Comparison of ENCODE assay signal across 1 cellular context in genomic region chr11:124778281-124778680, GRCh38.
TF ChIP-seq lines count a peak whose summit lies in the region.

No MANE protein-coding gene starts in this region.

TF ChIP-seq in GM23338, 12 proteins besides CTCF, POLR2A, EP300 and RAD21 (continued from another document):
- TF ChIP-seq, protein P1, sequence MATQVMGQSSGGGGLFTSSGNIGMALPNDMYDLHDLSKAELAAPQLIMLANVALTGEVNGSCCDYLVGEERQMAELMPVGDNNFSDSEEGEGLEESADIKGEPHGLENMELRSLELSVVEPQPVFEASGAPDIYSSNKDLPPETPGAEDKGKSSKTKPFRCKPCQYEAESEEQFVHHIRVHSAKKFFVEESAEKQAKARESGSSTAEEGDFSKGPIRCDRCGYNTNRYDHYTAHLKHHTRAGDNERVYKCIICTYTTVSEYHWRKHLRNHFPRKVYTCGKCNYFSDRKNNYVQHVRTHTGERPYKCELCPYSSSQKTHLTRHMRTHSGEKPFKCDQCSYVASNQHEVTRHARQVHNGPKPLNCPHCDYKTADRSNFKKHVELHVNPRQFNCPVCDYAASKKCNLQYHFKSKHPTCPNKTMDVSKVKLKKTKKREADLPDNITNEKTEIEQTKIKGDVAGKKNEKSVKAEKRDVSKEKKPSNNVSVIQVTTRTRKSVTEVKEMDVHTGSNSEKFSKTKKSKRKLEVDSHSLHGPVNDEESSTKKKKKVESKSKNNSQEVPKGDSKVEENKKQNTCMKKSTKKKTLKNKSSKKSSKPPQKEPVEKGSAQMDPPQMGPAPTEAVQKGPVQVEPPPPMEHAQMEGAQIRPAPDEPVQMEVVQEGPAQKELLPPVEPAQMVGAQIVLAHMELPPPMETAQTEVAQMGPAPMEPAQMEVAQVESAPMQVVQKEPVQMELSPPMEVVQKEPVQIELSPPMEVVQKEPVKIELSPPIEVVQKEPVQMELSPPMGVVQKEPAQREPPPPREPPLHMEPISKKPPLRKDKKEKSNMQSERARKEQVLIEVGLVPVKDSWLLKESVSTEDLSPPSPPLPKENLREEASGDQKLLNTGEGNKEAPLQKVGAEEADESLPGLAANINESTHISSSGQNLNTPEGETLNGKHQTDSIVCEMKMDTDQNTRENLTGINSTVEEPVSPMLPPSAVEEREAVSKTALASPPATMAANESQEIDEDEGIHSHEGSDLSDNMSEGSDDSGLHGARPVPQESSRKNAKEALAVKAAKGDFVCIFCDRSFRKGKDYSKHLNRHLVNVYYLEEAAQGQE (IDR thresholded peaks at IDR 0.05; ENCODE audit: unreplicated experiment), result no peak
- TF ChIP-seq CREB1 (CRISPR knock-in tag; IDR thresholded peaks at IDR 0.05; ENCODE audit: low read depth) (no peak), ZNF114 (CRISPR knock-in tag; IDR thresholded peaks at IDR 0.05) (no peak), EZH2 (IDR thresholded peaks at IDR 0.05; ENCODE audit: low read depth, unreplicated experiment) (no peak), POLR2AphosphoS5 (IDR thresholded peaks at IDR 0.05; ENCODE audit: low read depth) (no peak), NANOG (IDR thresholded peaks at IDR 0.05; ENCODE audit: borderline replicate concordance) (no peak), EZH2phosphoT487 (IDR thresholded peaks at IDR 0.05; ENCODE audit: unreplicated experiment) (no peak), ZNF462 (CRISPR knock-in tag; IDR thresholded peaks at IDR 0.05) (no peak), STAT1 (IDR thresholded peaks at IDR 0.05; ENCODE audit: unreplicated experiment) (no peak)
- TF ChIP-seq, protein P2, sequence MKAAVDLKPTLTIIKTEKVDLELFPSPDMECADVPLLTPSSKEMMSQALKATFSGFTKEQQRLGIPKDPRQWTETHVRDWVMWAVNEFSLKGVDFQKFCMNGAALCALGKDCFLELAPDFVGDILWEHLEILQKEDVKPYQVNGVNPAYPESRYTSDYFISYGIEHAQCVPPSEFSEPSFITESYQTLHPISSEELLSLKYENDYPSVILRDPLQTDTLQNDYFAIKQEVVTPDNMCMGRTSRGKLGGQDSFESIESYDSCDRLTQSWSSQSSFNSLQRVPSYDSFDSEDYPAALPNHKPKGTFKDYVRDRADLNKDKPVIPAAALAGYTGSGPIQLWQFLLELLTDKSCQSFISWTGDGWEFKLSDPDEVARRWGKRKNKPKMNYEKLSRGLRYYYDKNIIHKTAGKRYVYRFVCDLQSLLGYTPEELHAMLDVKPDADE (IDR thresholded peaks at IDR 0.05), result no peak
